16 cellular contexts compared by ENCODE assay signal in the genomic region with DNA sequence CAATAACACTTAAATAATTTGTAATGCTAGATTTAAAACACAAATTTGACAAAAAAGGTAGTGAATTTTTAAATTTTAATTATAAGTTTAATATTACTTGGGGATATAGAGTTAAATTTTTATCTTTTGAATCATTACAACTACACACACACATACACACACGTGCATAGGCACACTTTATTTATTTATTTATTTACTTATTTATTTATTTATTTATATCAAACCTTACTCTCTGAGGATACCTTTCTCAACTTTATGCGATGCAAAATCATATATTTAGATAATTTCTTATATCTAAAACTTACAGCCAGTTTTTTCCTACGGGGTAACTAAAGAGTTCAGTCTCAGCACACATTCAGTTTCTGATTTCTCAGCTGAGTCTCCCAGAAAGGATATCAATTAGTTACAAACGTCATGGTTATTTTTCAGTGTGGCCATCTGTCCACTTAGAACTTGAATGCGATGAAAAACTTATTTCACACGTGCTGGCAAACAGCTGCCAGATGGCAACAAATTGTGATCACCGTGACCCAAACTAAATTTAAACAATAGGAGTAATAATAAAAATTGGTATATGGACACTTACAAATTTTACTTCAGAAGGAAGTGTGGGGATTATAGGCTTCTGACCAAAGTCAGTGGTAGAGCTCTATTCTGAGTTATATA.
"Had no signal": no experiment of that assay in that cellular context is flagged by ENCODE, and none has a peak within 500 bp of the region (broad histone marks: within the 10 kb centered on the region; RNA-seq: fewer than 3 reads in every experiment).

No MANE protein-coding gene starts in this region.

- H3K27me3 ChIP-seq: esophagus muscularis mucosa, hepatocyte, pancreas, suprapubic skin, thyroid gland had no signal

- H3K9me3 ChIP-seq: esophagus muscularis mucosa, pancreas, thyroid gland had no signal

- H3K27ac ChIP-seq: epithelial cell of prostate, esophagus muscularis mucosa, hepatocyte, pancreas, suprapubic skin, thyroid gland had no signal

- H3K4me3 ChIP-seq: esophagus muscularis mucosa, hepatocyte, pancreas, smooth muscle cell, suprapubic skin, thyroid gland had no signal

- ATAC-seq: effector memory CD8-positive, alpha-beta T cell; pancreas; right cardiac atrium; stimulated activated naive CD8-positive, alpha-beta T cell treated with anti-CD3 and anti-CD28 coated beads, Interleukin-15, Interleukin-2, amounts not matched to agents 100 U/mL and 50 U/mL, for 24 hours had no signal

- H3K36me3 ChIP-seq: esophagus muscularis mucosa, pancreas, suprapubic skin, thyroid gland had no signal

- H3K4me1 ChIP-seq: esophagus muscularis mucosa, pancreas, suprapubic skin, thyroid gland had no signal

- DNase-seq: effector memory CD8-positive, alpha-beta T cell; head of caudate nucleus; kidney glomerular epithelial cell; mesendoderm; naive B cell; occipital lobe; pancreas; right cardiac atrium; stimulated activated CD4-positive, alpha-beta T cell treated with anti-CD3 and anti-CD28 coated beads, Interleukin-2, amount 100 ng/mL, for 48 hours; stimulated activated naive CD8-positive, alpha-beta T cell treated with anti-CD3 and anti-CD28 coated beads, Interleukin-15, Interleukin-2, amounts not matched to agents 100 U/mL and 50 U/mL, for 24 hours; thyroid gland had no signal
